In the genomic region with DNA sequence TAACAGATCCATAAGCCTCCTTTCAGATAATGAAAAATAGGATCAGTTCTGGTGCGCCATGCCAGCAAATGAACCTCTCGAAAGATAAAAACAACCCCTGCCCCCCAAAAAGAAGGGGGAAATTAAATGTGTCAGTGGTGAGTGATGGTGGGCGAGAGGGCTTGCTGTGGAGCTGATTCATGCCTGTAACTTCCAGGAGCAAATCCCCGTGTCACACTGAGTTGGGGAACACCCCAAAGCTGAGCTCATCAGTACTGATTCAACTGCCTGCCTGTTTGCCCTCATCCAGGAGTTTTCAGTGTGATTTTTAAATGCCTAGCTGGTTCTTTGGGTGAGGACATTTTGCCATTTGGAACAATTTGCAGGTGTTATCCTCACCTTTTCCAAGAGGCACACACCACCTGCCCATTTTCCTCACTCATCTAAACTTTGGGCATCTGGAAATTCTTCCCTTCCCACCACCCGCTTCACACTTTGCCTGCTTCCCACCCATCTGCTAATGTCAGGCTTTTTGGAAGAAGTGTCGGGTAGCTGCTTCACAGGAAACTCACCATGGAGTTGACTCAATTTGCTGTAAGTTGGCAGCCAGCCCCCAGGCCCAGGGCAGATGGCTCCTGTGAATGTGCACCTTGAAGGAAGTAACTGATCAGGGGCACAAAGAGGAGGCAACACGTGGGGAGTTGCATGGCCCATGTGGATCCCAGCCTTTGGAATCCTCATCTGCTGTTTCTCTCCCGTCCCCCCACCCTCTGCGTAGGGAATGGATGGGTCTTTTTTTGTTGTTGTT, we compare ENCODE assay signal across 1 cellular context.
TF ChIP-seq lines count a peak whose summit lies in the region.

No MANE protein-coding gene starts in this region.

TF ChIP-seq in HepG2, 621 proteins besides CTCF, POLR2A, EP300 and RAD21 (continued from another document):
- TF ChIP-seq, protein P1, sequence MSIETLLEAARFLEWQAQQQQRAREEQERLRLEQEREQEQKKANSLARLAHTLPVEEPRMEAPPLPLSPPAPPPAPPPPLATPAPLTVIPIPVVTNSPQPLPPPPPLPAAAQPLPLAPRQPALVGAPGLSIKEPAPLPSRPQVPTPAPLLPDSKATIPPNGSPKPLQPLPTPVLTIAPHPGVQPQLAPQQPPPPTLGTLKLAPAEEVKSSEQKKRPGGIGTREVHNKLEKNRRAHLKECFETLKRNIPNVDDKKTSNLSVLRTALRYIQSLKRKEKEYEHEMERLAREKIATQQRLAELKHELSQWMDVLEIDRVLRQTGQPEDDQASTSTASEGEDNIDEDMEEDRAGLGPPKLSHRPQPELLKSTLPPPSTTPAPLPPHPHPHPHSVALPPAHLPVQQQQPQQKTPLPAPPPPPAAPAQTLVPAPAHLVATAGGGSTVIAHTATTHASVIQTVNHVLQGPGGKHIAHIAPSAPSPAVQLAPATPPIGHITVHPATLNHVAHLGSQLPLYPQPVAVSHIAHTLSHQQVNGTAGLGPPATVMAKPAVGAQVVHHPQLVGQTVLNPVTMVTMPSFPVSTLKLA (IDR thresholded peaks at IDR 0.05) = peak; percentile 98
- TF ChIP-seq, protein P2, sequence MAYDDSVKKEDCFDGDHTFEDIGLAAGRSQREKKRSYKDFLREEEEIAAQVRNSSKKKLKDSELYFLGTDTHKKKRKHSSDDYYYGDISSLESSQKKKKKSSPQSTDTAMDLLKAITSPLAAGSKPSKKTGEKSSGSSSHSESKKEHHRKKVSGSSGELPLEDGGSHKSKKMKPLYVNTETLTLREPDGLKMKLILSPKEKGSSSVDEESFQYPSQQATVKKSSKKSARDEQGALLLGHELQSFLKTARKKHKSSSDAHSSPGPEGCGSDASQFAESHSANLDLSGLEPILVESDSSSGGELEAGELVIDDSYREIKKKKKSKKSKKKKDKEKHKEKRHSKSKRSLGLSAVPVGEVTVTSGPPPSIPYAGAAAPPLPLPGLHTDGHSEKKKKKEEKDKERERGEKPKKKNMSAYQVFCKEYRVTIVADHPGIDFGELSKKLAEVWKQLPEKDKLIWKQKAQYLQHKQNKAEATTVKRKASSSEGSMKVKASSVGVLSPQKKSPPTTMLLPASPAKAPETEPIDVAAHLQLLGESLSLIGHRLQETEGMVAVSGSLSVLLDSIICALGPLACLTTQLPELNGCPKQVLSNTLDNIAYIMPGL (CRISPR knock-in tag; IDR thresholded peaks at IDR 0.05; ENCODE audit: borderline replicate concordance in 1 of 2, low read depth in 1 of 2) = no peak
